Comparison of ENCODE assay signal across 35 cellular contexts in the genomic region with DNA sequence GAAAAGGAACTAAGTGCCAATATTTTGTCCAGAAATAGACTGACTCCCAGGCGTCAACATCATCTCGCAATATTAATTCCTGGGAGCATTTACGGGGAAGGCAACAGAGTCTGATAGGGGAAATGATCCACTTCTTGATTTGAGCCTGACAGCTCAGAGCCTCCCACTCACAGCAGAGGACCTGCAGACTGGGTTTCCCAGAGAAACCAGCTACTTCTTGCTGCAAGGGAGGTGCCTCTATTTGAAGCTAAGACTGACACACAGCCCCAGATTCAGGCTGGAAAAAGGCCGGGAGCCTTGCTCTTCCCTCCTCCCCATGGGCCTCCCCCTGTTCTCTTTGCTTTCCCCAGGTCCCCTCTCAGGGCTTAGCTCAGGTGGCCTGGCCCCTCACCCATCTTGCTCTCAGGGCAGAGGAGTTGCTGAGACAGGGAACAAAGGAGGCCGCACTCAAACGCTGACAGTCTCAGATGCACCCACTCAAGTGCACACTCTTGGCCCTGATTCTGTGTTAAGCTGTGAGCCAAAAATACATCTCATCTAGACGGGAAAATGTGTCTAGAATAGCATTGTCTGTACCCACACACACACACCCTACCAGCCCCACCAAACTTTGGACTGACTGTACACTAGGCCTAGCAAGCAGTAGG. TPM values are rescaled to one million over a fixed set of nuclear protein-coding genes. Genes with fewer than 3 reads are reported as not detected.
DNase-seq lines count a peak whose midpoint lies in the region; ATAC-seq and TF ChIP-seq lines count a peak whose summit lies in the region.
"Had no signal": no experiment of that assay in that cellular context is flagged by ENCODE, and none has a peak within 500 bp of the region (broad histone marks: within the 10 kb centered on the region; RNA-seq: fewer than 3 reads in every experiment).

No MANE protein-coding gene starts in this region.

- H3K4me1 Mint-ChIP-seq in CD4-positive, alpha-beta memory T cell: no peaks in the 10 kb centered on the region
- H3K4me1 Mint-ChIP-seq in CD8-positive, alpha-beta T cell (ENCODE audit: low read depth): no peaks in the 10 kb centered on the region

- H3K27ac ChIP-seq in left ventricle myocardium inferior (replicated peaks): no peak overlapping the region
- H3K27ac ChIP-seq in CD4-positive, alpha-beta memory T cell (ENCODE audit: low read depth, low read length): no peak overlapping the region
- no peak overlapping the region for H3K27ac ChIP-seq in CD8-positive, alpha-beta T cell (ENCODE audit: low read depth, low read length)
- H3K27ac ChIP-seq: ascending aorta, BLaER1, esophagus muscularis mucosa, heart right ventricle, lower lobe of right lung had no signal

- CTCF ChIA-PET in CD4-positive, alpha-beta memory T cell (lab: Charles Lee; ENCODE audit: partially characterized antibody): interaction anchor here (0.6 to 1.5 kb wide), 4 partner anchors 10 to 109 kb away, joined by 3 to 5 read pairs (median 4); no protein-coding TSS in a partner anchor
- CTCF ChIA-PET in CD8-positive, alpha-beta T cell (lab: Charles Lee): interaction anchor here (1.0 kb wide), 2 partner anchors 8 to 23 kb away, joined by 3 to 4 read pairs; no protein-coding TSS in a partner anchor

- POLR2A ChIA-PET in CD4-positive, alpha-beta memory T cell (lab: Charles Lee; ENCODE audit: partially characterized antibody): interaction anchor here (0.5 kb wide), 1 partner anchor 145 kb away, joined by 5 read pairs; no protein-coding TSS in a partner anchor
- POLR2A ChIA-PET in CD8-positive, alpha-beta T cell (lab: Charles Lee): no interaction called here

- no peak for TF ChIP-seq CTCF in left ventricle myocardium inferior (IDR thresholded peaks at IDR 0.05; ENCODE audit: borderline replicate concordance)
- TF ChIP-seq CTCF in CD8-positive, alpha-beta T cell (IDR thresholded peaks at IDR 0.05): no peak

- peaks cover 0 to 1% of the 10 kb centered on the region in 2 donors for H3K27me3 Mint-ChIP-seq in CD4-positive, alpha-beta memory T cell
- H3K27me3 Mint-ChIP-seq in CD8-positive, alpha-beta T cell (ENCODE audit: low read depth): peaks cover 3% of the 10 kb centered on the region
- H3K27me3 Mint-ChIP-seq: IgD-negative memory B cell had no signal

- H3K4me1 ChIP-seq in left ventricle myocardium inferior: peaks cover 9% of the 10 kb centered on the region
- no peaks in the 10 kb centered on the region for H3K4me1 ChIP-seq in CD4-positive, alpha-beta memory T cell (ENCODE audit: insufficient read depth, low read length)
- H3K4me1 ChIP-seq in CD8-positive, alpha-beta T cell (ENCODE audit: insufficient read depth, low read length): no peaks in the 10 kb centered on the region
- H3K4me1 ChIP-seq: ascending aorta, BLaER1, Caco-2, lower lobe of right lung, tibial nerve had no signal

- ATAC-seq in left cardiac atrium (peak; percentile 71 to 89), GM18502 (IDR thresholded peaks at IDR 0.05; ENCODE audit: poor library complexity, unreplicated experiment) (no peak)
- ATAC-seq in CD8-positive, alpha-beta T cell: no peak
- ATAC-seq: activated T-cell treated with anti-CD3 and anti-CD28 coated beads, Interleukin-2, amount 50 U/mL, for 72 hours; lower lobe of right lung; mucosa of descending colon; Panc1 had no signal

- H3K4me3 ChIP-seq in left ventricle myocardium inferior: no peak overlapping the region
- no peak overlapping the region for H3K4me3 ChIP-seq in CD4-positive, alpha-beta memory T cell (ENCODE audit: low read length in 2 of 2)
- H3K4me3 ChIP-seq in CD8-positive, alpha-beta T cell (ENCODE audit: low read depth, low read length): no peak overlapping the region
- H3K4me3 ChIP-seq: ascending aorta, BLaER1, esophagus muscularis mucosa, heart right ventricle, lower lobe of right lung, mucosa of descending colon, tibial nerve had no signal

- H3K27ac Mint-ChIP-seq in CD4-positive, alpha-beta memory T cell: no peak overlapping the region
- H3K27ac Mint-ChIP-seq in CD8-positive, alpha-beta T cell: no peak overlapping the region
- H3K27ac Mint-ChIP-seq: activated T-cell treated with anti-CD3 and anti-CD28 coated beads, Interleukin-2, amount 50 U/mL, for 72 hours; endodermal cell; HFFc6; IgD-negative memory B cell had no signal

- DNase-seq in left cardiac atrium: peak; percentile 22
- DNase-seq in left ventricle myocardium inferior: no peak
- peak; percentile 19 to 87 (median 56) for DNase-seq in head of caudate nucleus
- DNase-seq in nucleus accumbens (lab: John Stamatoyannopoulos, UW): peak in 31 of 56 donors; percentile 11 to 83 (median 48)
- no peak for DNase-seq in DMS153 treated with DMSO at 0.1 percent for 48 hours (lab: John Stamatoyannopoulos, UW; ENCODE audit: unreplicated experiment)
- no peak for DNase-seq in CD4-positive, alpha-beta memory T cell
- no peak for DNase-seq in CD8-positive, alpha-beta T cell
- DNase-seq: activated CD4-positive, alpha-beta T cell treated with anti-CD3 and anti-CD28 coated beads, Interleukin-2, amount 50 U/mL, for 48 hours; activated CD4-positive, CD25-positive, alpha-beta regulatory T cell treated with anti-CD3 and anti-CD28 coated beads, Interleukin-2, amount 50 U/mL, for 72 hours; activated T-cell treated with anti-CD3 and anti-CD28 coated beads, Interleukin-2, amount 50 U/mL, for 72 hours; Caco-2; central memory CD4-positive, alpha-beta T cell; cortex of kidney; DND-41; foreskin fibroblast; GF-D8; GOT3; HFFc6; lower lobe of right lung; mucosa of descending colon; NCI-H1105 treated with DMSO at 0.1 percent for 48 hours; NCI-H187 treated with DMSO at 0.1 percent for 48 hours; NCI-H526 treated with DMSO at 0.1 percent for 48 hours; SHP77 treated with DMSO at 0.1 percent for 48 hours; stimulated activated CD4-positive, alpha-beta T cell treated with anti-CD3 and anti-CD28 coated beads, Interleukin-4, amount 100 ng/mL, for 24 hours had no signal

- H3K9me3 Mint-ChIP-seq in CD4-positive, alpha-beta memory T cell: peaks cover 0 to 2% (median 0%) of the 10 kb centered on the region in 8 donors
- no peaks in the 10 kb centered on the region for H3K9me3 Mint-ChIP-seq in CD8-positive, alpha-beta T cell
- H3K9me3 Mint-ChIP-seq: activated T-cell treated with anti-CD3 and anti-CD28 coated beads, Interleukin-2, amount 50 U/mL, for 72 hours; endodermal cell; HFFc6; IgD-negative memory B cell had no signal

- H3K4me3 Mint-ChIP-seq in CD4-positive, alpha-beta memory T cell: no peak overlapping the region
- no peak overlapping the region for H3K4me3 Mint-ChIP-seq in CD8-positive, alpha-beta T cell
- H3K4me3 Mint-ChIP-seq: activated T-cell treated with anti-CD3 and anti-CD28 coated beads, Interleukin-2, amount 50 U/mL, for 72 hours; endodermal cell; HFFc6 had no signal

- H3K27me3 ChIP-seq in left ventricle myocardium inferior (ENCODE audit: low read depth): no peaks in the 10 kb centered on the region
- H3K27me3 ChIP-seq in CD4-positive, alpha-beta memory T cell (ENCODE audit: insufficient read depth, low read length): no peaks in the 10 kb centered on the region
- H3K27me3 ChIP-seq in CD8-positive, alpha-beta T cell (ENCODE audit: insufficient read depth, low read length): no peaks in the 10 kb centered on the region
- H3K27me3 ChIP-seq: ascending aorta, BLaER1, esophagus muscularis mucosa, heart right ventricle, tibial nerve had no signal

- no peaks in the 10 kb centered on the region for H3K36me3 Mint-ChIP-seq in CD4-positive, alpha-beta memory T cell
- no peaks in the 10 kb centered on the region for H3K36me3 Mint-ChIP-seq in CD8-positive, alpha-beta T cell
- H3K36me3 Mint-ChIP-seq: IgD-negative memory B cell had no signal

- H3K9me3 ChIP-seq in left ventricle myocardium inferior (replicated peaks): no peaks in the 10 kb centered on the region
- H3K9me3 ChIP-seq in CD4-positive, alpha-beta memory T cell (ENCODE audit: control insufficient read depth in 1 of 2, low read length in 2 of 2): no peaks in the 10 kb centered on the region
- no peaks in the 10 kb centered on the region for H3K9me3 ChIP-seq in CD8-positive, alpha-beta T cell (ENCODE audit: low read length)
- H3K9me3 ChIP-seq: ascending aorta, BLaER1, Caco-2, esophagus muscularis mucosa, heart right ventricle, lower lobe of right lung, mucosa of descending colon, tibial nerve had no signal

- intact Hi-C loops in left cardiac atrium (cut with DNase I): no loop called here
- intact Hi-C loops in left ventricle myocardium inferior (cut with micrococcal nuclease): no loop called here
- intact Hi-C loops in head of caudate nucleus (cut with DNase I): no loop called here
- intact Hi-C loops in CD4-positive, alpha-beta memory T cell (cut with micrococcal nuclease): no loop called here
- intact Hi-C loops in CD8-positive, alpha-beta T cell (cut with DNase I, micrococcal nuclease): no loop called here

- no peaks in the 10 kb centered on the region for H3K36me3 ChIP-seq in left ventricle myocardium inferior
- H3K36me3 ChIP-seq in CD4-positive, alpha-beta memory T cell (ENCODE audit: insufficient read depth, low read length): no peaks in the 10 kb centered on the region
- H3K36me3 ChIP-seq in CD8-positive, alpha-beta T cell (ENCODE audit: insufficient read depth, low read length): no peaks in the 10 kb centered on the region
- H3K36me3 ChIP-seq: ascending aorta, BLaER1, esophagus muscularis mucosa, heart right ventricle, lower lobe of right lung, tibial nerve had no signal

RNA-seq across cellular contexts. Expression of a gene that starts 49.8 kb away (rescaled TPM):
- total RNA-seq in left cardiac atrium: under 1 TPM; 0.21 to 0.89 TPM
- total RNA-seq in left ventricle myocardium inferior: 0.16 TPM
- not detected for total RNA-seq in CD4-positive, alpha-beta memory T cell
- polyA plus RNA-seq in CD4-positive, alpha-beta memory T cell: not detected
- not detected for total RNA-seq in CD8-positive, alpha-beta T cell
- total RNA-seq: ascending aorta; Caco-2; HFFc6; T-helper 2 cell treated with Interferon-gamma antibody and Interleukin-4, amounts not matched to agents 100 ng/mL and 5 ng/mL, for 36 hours had no signal
- polyA plus RNA-seq: IgD-negative memory B cell had no signal

Comparison
In these comparisons a context has a peak if more than half of its experiments do, and no peak if none do; other contexts are left out.
1. DNase-seq: peak in left cardiac atrium (single experiment), head of caudate nucleus (42 of 42) and nucleus accumbens (31 of 56); none in left ventricle myocardium inferior (single experiment), DMS153 treated with DMSO at 0.1 percent for 48 hours (single experiment), CD4-positive, alpha-beta memory T cell (0 of 5) and CD8-positive, alpha-beta T cell (0 of 7).
2. ATAC-seq: peak in left cardiac atrium (2 of 2); none in GM18502 (single experiment) and CD8-positive, alpha-beta T cell (single experiment).